ENCODE assay signal across 12 cellular contexts in genomic region chr20:17594443-17594842, GRCh38. TPM values are rescaled to one million over a fixed set of nuclear protein-coding genes. Genes with fewer than 3 reads are reported as not detected.
A peak's percentile ranks its signal among the peaks of the same experiment; 100 is the strongest.
DNase-seq lines count a peak whose midpoint lies in the region; ATAC-seq and TF ChIP-seq lines count a peak whose summit lies in the region.
"Had no signal": no experiment of that assay in that cellular context is flagged by ENCODE, and none has a peak within 500 bp of the region (broad histone marks: within the 10 kb centered on the region; RNA-seq: fewer than 3 reads in every experiment).

No MANE protein-coding gene starts in this region.

- peaks cover 13% of the 10 kb centered on the region for H3K36me3 Mint-ChIP-seq in Calu3 (ENCODE audit: insufficient read depth, unreplicated experiment)

- peak; percentile 91 for ATAC-seq in foreskin keratinocyte
- ATAC-seq in GM18519 (IDR thresholded peaks at IDR 0.05; ENCODE audit: low FRiP score, unreplicated experiment), result no peak
- ATAC-seq in GM21515 (IDR thresholded peaks at IDR 0.05; ENCODE audit: unreplicated experiment), result no peak
- no peak for ATAC-seq in GM18502 (IDR thresholded peaks at IDR 0.05; ENCODE audit: poor library complexity, unreplicated experiment)
- ATAC-seq: activated naive CD8-positive, alpha-beta T cell treated with anti-CD3 and anti-CD28 coated beads, Interleukin-2, amount 50 U/mL, for 24 hours had no signal

- H3K27ac ChIP-seq in foreskin keratinocyte, result no peak overlapping the region
- H3K27ac ChIP-seq: HL-60, SJCRH30 had no signal

- peak; percentile 37 for DNase-seq in Calu3
- peak; percentile 66 for DNase-seq in amniotic epithelial cell (ENCODE audit: low read depth)
- DNase-seq in foreskin keratinocyte, result peak; percentile 51 to 77
- peak; percentile 34 for DNase-seq in non-pigmented ciliary epithelial cell (ENCODE audit: low read depth)
- DNase-seq in SW480 (ENCODE audit: low spot score), result no peak
- DNase-seq: activated naive CD8-positive, alpha-beta T cell treated with anti-CD3 and anti-CD28 coated beads, Interleukin-2, amount 50 U/mL, for 24 hours; NCI-H1930; SJCRH30 had no signal

- no TSS peak for BruUV-seq in Calu3 (replicated peaks; lab: Mats Ljungman, UMichigan)

- H3K27ac Mint-ChIP-seq in Calu3 (ENCODE audit: unreplicated experiment), result no peak overlapping the region
- H3K27ac Mint-ChIP-seq: activated naive CD8-positive, alpha-beta T cell treated with anti-CD3 and anti-CD28 coated beads, Interleukin-2, amount 50 U/mL, for 24 hours had no signal

- peaks cover 33% of the 10 kb centered on the region for H3K4me1 Mint-ChIP-seq in Calu3 (ENCODE audit: low read depth, unreplicated experiment)

- H3K27me3 Mint-ChIP-seq in Calu3 (ENCODE audit: unreplicated experiment), result no peaks in the 10 kb centered on the region
- H3K27me3 Mint-ChIP-seq: activated naive CD8-positive, alpha-beta T cell treated with anti-CD3 and anti-CD28 coated beads, Interleukin-2, amount 50 U/mL, for 24 hours had no signal

- intact Hi-C loops in Calu3 (cut with micrococcal nuclease; ENCODE audit: unreplicated experiment), result no loop called here

- CTCF ChIA-PET in Calu3 (lab: Charles Lee), result interaction anchor here (1.3 kb wide), 1 partner anchor 9 kb away, joined by 5 read pairs; no protein-coding TSS in a partner anchor

- TF ChIP-seq CTCF in Calu3 (IDR thresholded peaks at IDR 0.05; ENCODE audit: unreplicated experiment) (no peak), foreskin keratinocyte (conservative IDR thresholded peaks at IDR 0.05) (no peak)

- peaks cover 18% of the 10 kb centered on the region for H3K4me1 ChIP-seq in foreskin keratinocyte

- no peaks in the 10 kb centered on the region for H3K27me3 ChIP-seq in foreskin keratinocyte
- H3K27me3 ChIP-seq: SJCRH30 had no signal

- H3K4me3 Mint-ChIP-seq in Calu3 (ENCODE audit: low read depth, unreplicated experiment), result no peak overlapping the region
- H3K4me3 Mint-ChIP-seq: activated naive CD8-positive, alpha-beta T cell treated with anti-CD3 and anti-CD28 coated beads, Interleukin-2, amount 50 U/mL, for 24 hours had no signal

- no peaks in the 10 kb centered on the region for H3K9me3 Mint-ChIP-seq in Calu3 (ENCODE audit: low read depth, unreplicated experiment)
- H3K9me3 Mint-ChIP-seq: activated naive CD8-positive, alpha-beta T cell treated with anti-CD3 and anti-CD28 coated beads, Interleukin-2, amount 50 U/mL, for 24 hours had no signal

RNA-seq across cellular contexts. Expression of gene DSTN, which starts 24.6 kb away (rescaled TPM):
- total RNA-seq in Calu3 (2022) (90.0 and 110 TPM in 2 replicates), foreskin keratinocyte (398 and 412 TPM in 2 replicates)
- polyA plus RNA-seq in foreskin keratinocyte, result 428 and 454 TPM in 2 replicates
